ENCODE assay signal across 7 cellular contexts in genomic region chr15:65833501-65834220, GRCh38. TPM values are rescaled to one million over a fixed set of nuclear protein-coding genes. Genes with fewer than 3 reads are reported as not detected.
DNase-seq lines count a peak whose midpoint lies in the region; ATAC-seq and TF ChIP-seq lines count a peak whose summit lies in the region.

No MANE protein-coding gene starts in this region.

- H3K4me1 ChIP-seq in HUES64 (ENCODE audit: insufficient read depth, low read length) (peaks cover 20% of the 10 kb centered on the region), SJCRH30 (peaks cover 22% of the 10 kb centered on the region), colonic mucosa (peaks cover 4% of the 10 kb centered on the region)

- DNase-seq in SJCRH30 = peak; percentile 10 to 38
- DNase-seq in colonic mucosa = peak; percentile 51
- DNase-seq in natural killer cell treated with Interleukin-12 subunit alpha and Interleukin-12 subunit beta and Interleukin-15 and Interleukin-18, amount 100 ng/mL, for 72 hours (ENCODE audit: low spot score) = no peak
- DNase-seq in inferior parietal cortex (ENCODE audit: extremely low spot score) = no peak

- no peaks in the 10 kb centered on the region for H3K27me3 ChIP-seq in HUES64 (ENCODE audit: insufficient read depth, low read length)
- no peaks in the 10 kb centered on the region for H3K27me3 ChIP-seq in SJCRH30
- no peaks in the 10 kb centered on the region for H3K27me3 ChIP-seq in colonic mucosa

- H3K27ac ChIP-seq in HUES64 (ENCODE audit: low read depth, low read length) = peak overlapping the region; percentile 95
- no peak overlapping the region for H3K27ac ChIP-seq in SJCRH30
- peak overlapping the region; percentile 87 for H3K27ac ChIP-seq in colonic mucosa

- H3K27ac Mint-ChIP-seq in natural killer cell treated with Interleukin-12 subunit alpha and Interleukin-12 subunit beta and Interleukin-15 and Interleukin-18, amount 100 ng/mL, for 72 hours = peak overlapping the region; percentile 96 to 99

- no peak for TF ChIP-seq CTCF in colonic mucosa (IDR thresholded peaks at IDR 0.05)

- no peaks in the 10 kb centered on the region for H3K27me3 Mint-ChIP-seq in natural killer cell treated with Interleukin-12 subunit alpha and Interleukin-12 subunit beta and Interleukin-15 and Interleukin-18, amount 100 ng/mL, for 72 hours

- H3K9me3 ChIP-seq in HUES64 (ENCODE audit: insufficient read depth, low read depth, low read length) (no peaks in the 10 kb centered on the region), SJCRH30 (replicated peaks) (no peaks in the 10 kb centered on the region), colonic mucosa (no peaks in the 10 kb centered on the region)

- intact Hi-C loops in colonic mucosa (cut with DNase I) = no loop called here

- WGBS in HUES64 = 83% methylated on average over 4 of the region's 4 CpGs

- no peak overlapping the region for H3K4me3 ChIP-seq in HUES64 (ENCODE audit: low read length)
- H3K4me3 ChIP-seq in SJCRH30 = no peak overlapping the region
- H3K4me3 ChIP-seq in colonic mucosa = no peak overlapping the region

- peak; percentile 69 to 73 for ATAC-seq in natural killer cell treated with Interleukin-12 subunit alpha and Interleukin-12 subunit beta and Interleukin-15 and Interleukin-18, amount 100 ng/mL, for 72 hours
- ATAC-seq in HG03159 (IDR thresholded peaks at IDR 0.05; ENCODE audit: unreplicated experiment) (no peak), esophagus mucosa (no peak)

- H3K36me3 ChIP-seq in HUES64 (ENCODE audit: insufficient read depth, low read length) = no peaks in the 10 kb centered on the region
- no peaks in the 10 kb centered on the region for H3K36me3 ChIP-seq in SJCRH30
- no peaks in the 10 kb centered on the region for H3K36me3 ChIP-seq in colonic mucosa

- H3K9me3 Mint-ChIP-seq in natural killer cell treated with Interleukin-12 subunit alpha and Interleukin-12 subunit beta and Interleukin-15 and Interleukin-18, amount 100 ng/mL, for 72 hours = no peaks in the 10 kb centered on the region

- H3K9ac ChIP-seq in HUES64 (ENCODE audit: low read depth, low read length) (peak overlapping the region; percentile 5; the same call in 1 of the 2 replicates), colonic mucosa (ENCODE audit: low read depth in 2 of 2, low read length in 2 of 2) (peak overlapping the region in 1 of 2 donors; percentile 57)

- no peaks in the 10 kb centered on the region for H3K36me3 Mint-ChIP-seq in natural killer cell treated with Interleukin-12 subunit alpha and Interleukin-12 subunit beta and Interleukin-15 and Interleukin-18, amount 100 ng/mL, for 72 hours

- H3K4me3 Mint-ChIP-seq in natural killer cell treated with Interleukin-12 subunit alpha and Interleukin-12 subunit beta and Interleukin-15 and Interleukin-18, amount 100 ng/mL, for 72 hours = peak overlapping the region; percentile 89

- peaks cover 40 to 61% of the 10 kb centered on the region in 2 donors for H3K4me1 Mint-ChIP-seq in natural killer cell treated with Interleukin-12 subunit alpha and Interleukin-12 subunit beta and Interleukin-15 and Interleukin-18, amount 100 ng/mL, for 72 hours (ENCODE audit: low read depth in 2 of 2)

RNA-seq across cellular contexts. Expression of gene RAB11A, which starts 35.6 kb away (rescaled TPM):
- polyA plus RNA-seq in HUES64 (2013, experiment 1 of 2) = 197 TPM
- 204 TPM for polyA plus RNA-seq in HUES64 (2013, experiment 2 of 2)
- total RNA-seq in SJCRH30 (2014; rRNA removed; shearing (Covaris generic)) = 257 and 269 TPM in 2 replicates
- 100 to 1,000 TPM; 299 to 377 TPM for total RNA-seq in colonic mucosa
- total RNA-seq in natural killer cell treated with Interleukin-12 subunit alpha and Interleukin-12 subunit beta and Interleukin-15 and Interleukin-18, amount 100 ng/mL, for 72 hours = 100 to 1,000 TPM; 101 to 164 TPM
- total RNA-seq in esophagus mucosa = 458 TPM

RNA-seq across cellular contexts. Expression of gene DENND4A, which starts 41.6 kb away (rescaled TPM):
- polyA plus RNA-seq in HUES64 (2013, experiment 1 of 2) = 3.2 TPM
- polyA plus RNA-seq in HUES64 (2013, experiment 2 of 2) = 3.9 TPM
- total RNA-seq in SJCRH30 (2014; rRNA removed; shearing (Covaris generic)) = 21.1 and 26.4 TPM in 2 replicates
- 10 to 100 TPM; 15.7 to 21.8 TPM for total RNA-seq in colonic mucosa
- total RNA-seq in natural killer cell treated with Interleukin-12 subunit alpha and Interleukin-12 subunit beta and Interleukin-15 and Interleukin-18, amount 100 ng/mL, for 72 hours = 100 to 1,000 TPM; 114 to 121 TPM
- 10.9 TPM for total RNA-seq in esophagus mucosa

Comparison
In these comparisons a context has a peak if more than half of its experiments do, and no peak if none do; other contexts are left out.
1. DNase-seq: peak in SJCRH30 (2 of 2) and colonic mucosa (single experiment); none in natural killer cell treated with Interleukin-12 subunit alpha and Interleukin-12 subunit beta and Interleukin-15 and Interleukin-18, amount 100 ng/mL, for 72 hours (single experiment) and inferior parietal cortex (single experiment).
2. ATAC-seq: peak in natural killer cell treated with Interleukin-12 subunit alpha and Interleukin-12 subunit beta and Interleukin-15 and Interleukin-18, amount 100 ng/mL, for 72 hours (2 of 2); none in HG03159 (single experiment) and esophagus mucosa (single experiment).